In genomic region chr10:132397671-132398565, GRCh38 we compare ENCODE assay signal across 1 cellular context.
A peak's percentile ranks its signal among the peaks of the same experiment; 100 is the strongest.
TF ChIP-seq lines count a peak whose summit lies in the region.

No MANE protein-coding gene starts in this region.

TF ChIP-seq in H1, 55 proteins besides CTCF, POLR2A, EP300 and RAD21 (continued from another document):
- TF ChIP-seq FOSL1 (IDR thresholded peaks at IDR 0.05; ENCODE audit: insufficient read depth, low read depth, low read length) (no peak), SIN3A (conservative IDR thresholded peaks at IDR 0.05 in 1 of 2, IDR thresholded peaks at IDR 0.05 in 1 of 2; ENCODE audit: low read depth in 1 of 2, low read length in 2 of 2) (0 out of 4 replicates have a peak, but pooled peaks of 1 of the 2 experiments have one; percentile 37), SP4 (IDR thresholded peaks at IDR 0.05; ENCODE audit: low read length) (no peak)
